In genomic region chr10:109984013-109984412, GRCh38 we compare ENCODE assay signal across 3 cellular contexts.
TF ChIP-seq lines count a peak whose summit lies in the region.

No MANE protein-coding gene starts in this region.

TF ChIP-seq in GM23338, 12 proteins besides CTCF, POLR2A, EP300 and RAD21:
- TF ChIP-seq ETS1 (IDR thresholded peaks at IDR 0.05) = no peak
- TF ChIP-seq EZH2phosphoT487 (IDR thresholded peaks at IDR 0.05; ENCODE audit: unreplicated experiment) = no peak
- TF ChIP-seq ZNF331 (CRISPR knock-in tag; IDR thresholded peaks at IDR 0.05; ENCODE audit: low read depth) = no peak
- TF ChIP-seq NANOG (IDR thresholded peaks at IDR 0.05; ENCODE audit: borderline replicate concordance) = no peak
- no peak for TF ChIP-seq EZH2 (IDR thresholded peaks at IDR 0.05; ENCODE audit: low read depth, unreplicated experiment)
- TF ChIP-seq ZNF114 (CRISPR knock-in tag; IDR thresholded peaks at IDR 0.05) = no peak
- no peak for TF ChIP-seq REST (IDR thresholded peaks at IDR 0.05; ENCODE audit: unreplicated experiment)
- no peak for TF ChIP-seq STAT1 (IDR thresholded peaks at IDR 0.05; ENCODE audit: unreplicated experiment)
- no peak for TF ChIP-seq POLR2AphosphoS5 (IDR thresholded peaks at IDR 0.05; ENCODE audit: low read depth)

TF ChIP-seq in IMR-90, 13 proteins besides CTCF, POLR2A, EP300 and RAD21:
- TF ChIP-seq CHD1 (IDR thresholded peaks at IDR 0.05; ENCODE audit: low read depth, low read length) (no peak), MXI1 (IDR thresholded peaks at IDR 0.05; ENCODE audit: borderline replicate concordance, low read depth, low read length) (no peak), FOS (IDR thresholded peaks at IDR 0.05; ENCODE audit: low read depth, low read length) (no peak), NFE2L2 (IDR thresholded peaks at IDR 0.05; ENCODE audit: low read depth, low read length) (no peak), CEBPB (IDR thresholded peaks at IDR 0.05; ENCODE audit: low read depth, low read length) (no peak), MAZ (IDR thresholded peaks at IDR 0.05; ENCODE audit: borderline replicate concordance, low read depth, low read length) (no peak), ELK1 (IDR thresholded peaks at IDR 0.05; ENCODE audit: borderline replicate concordance, low read depth, low read length) (no peak), MAFK (IDR thresholded peaks at IDR 0.05; ENCODE audit: low read depth, low read length) (no peak), SMC3 (IDR thresholded peaks at IDR 0.05; ENCODE audit: low read depth, low read length) (no peak), RFX5 (IDR thresholded peaks at IDR 0.05; ENCODE audit: low read depth, low read length) (no peak), USF2 (IDR thresholded peaks at IDR 0.05; ENCODE audit: low read depth, low read length) (no peak), RCOR1 (IDR thresholded peaks at IDR 0.05; ENCODE audit: insufficient replicate concordance, low read length) (no peak)

TF ChIP-seq in SK-N-SH treated with all-trans-retinoic acid at 6 μM for 48 hours, 23 proteins besides CTCF, POLR2A, EP300 and RAD21:
- TF ChIP-seq PATZ1 (CRISPR knock-in tag; IDR thresholded peaks at IDR 0.05; ENCODE audit: borderline replicate concordance) = no peak
- TF ChIP-seq TOX (CRISPR knock-in tag; IDR thresholded peaks at IDR 0.05; ENCODE audit: borderline replicate concordance) = no peak
- TF ChIP-seq ZFP3 (CRISPR knock-in tag; IDR thresholded peaks at IDR 0.05) = no peak
- TF ChIP-seq ZC3H10 (CRISPR knock-in tag; IDR thresholded peaks at IDR 0.05) = no peak
- TF ChIP-seq TCF4 (CRISPR knock-in tag; IDR thresholded peaks at IDR 0.05; ENCODE audit: borderline replicate concordance) = no peak
- TF ChIP-seq ZFP30 (CRISPR knock-in tag; IDR thresholded peaks at IDR 0.05) = no peak
- no peak for TF ChIP-seq ZNF70 (CRISPR knock-in tag; IDR thresholded peaks at IDR 0.05)
- no peak for TF ChIP-seq OSR1 (CRISPR knock-in tag; IDR thresholded peaks at IDR 0.05)
- no peak for TF ChIP-seq ESRRG (CRISPR knock-in tag; IDR thresholded peaks at IDR 0.05)
- TF ChIP-seq BACH2 (CRISPR knock-in tag; IDR thresholded peaks at IDR 0.05; ENCODE audit: borderline replicate concordance) = no peak
- no peak for TF ChIP-seq ZNF565 (CRISPR knock-in tag; conservative IDR thresholded peaks at IDR 0.05; ENCODE audit: low read depth)
- TF ChIP-seq ARNTL (CRISPR knock-in tag; IDR thresholded peaks at IDR 0.05; ENCODE audit: borderline replicate concordance, low read depth) = no peak
- no peak for TF ChIP-seq GLIS3 (CRISPR knock-in tag; IDR thresholded peaks at IDR 0.05)
- no peak for TF ChIP-seq ZNF8 (CRISPR knock-in tag; IDR thresholded peaks at IDR 0.05)
- TF ChIP-seq RARB (CRISPR knock-in tag; IDR thresholded peaks at IDR 0.05) = no peak
- no peak for TF ChIP-seq CSDC2 (CRISPR knock-in tag; IDR thresholded peaks at IDR 0.05)
